ENCODE assay signal across 8 cellular contexts in the genomic region with DNA sequence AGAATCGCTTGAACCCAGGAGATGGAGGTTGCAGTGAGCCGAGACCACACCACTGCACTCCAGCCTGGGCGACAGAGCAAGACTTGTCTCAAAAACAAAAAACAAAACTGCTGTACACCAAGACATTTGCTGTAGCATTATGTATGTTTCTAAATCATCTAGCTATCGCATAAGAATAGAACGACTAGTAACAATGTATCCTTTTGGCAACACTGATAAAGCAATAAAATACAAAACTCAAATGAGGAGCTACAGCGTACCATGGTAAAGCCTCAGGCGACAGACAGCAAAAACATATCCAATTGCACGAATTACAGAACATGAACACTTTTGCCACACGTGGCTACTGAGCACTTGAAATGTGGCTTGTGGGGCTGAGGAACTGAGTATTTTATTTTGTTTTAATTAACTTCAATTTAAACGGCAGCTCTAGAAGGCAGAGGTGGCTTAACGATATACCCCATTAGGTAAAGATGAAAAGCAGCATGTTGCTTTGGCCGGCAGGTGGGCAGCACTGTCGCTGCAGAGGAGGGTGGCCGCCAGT. TPM values are rescaled to one million over a fixed set of nuclear protein-coding genes. Genes with fewer than 3 reads are reported as not detected.
A peak's percentile ranks its signal among the peaks of the same experiment; 100 is the strongest.
DNase-seq lines count a peak whose midpoint lies in the region; ATAC-seq and TF ChIP-seq lines count a peak whose summit lies in the region.

No MANE protein-coding gene starts in this region.

- no peak for ATAC-seq in SK-N-SH treated with all-trans-retinoic acid at 6 μM for 48 hours
- no peak for ATAC-seq in stimulated activated naive CD8-positive, alpha-beta T cell treated with anti-CD3 and anti-CD28 coated beads, Interleukin-15, amount 100 ng/mL, for 72 hours

- peaks cover 13% of the 10 kb centered on the region for H3F3A ChIP-seq in SK-N-SH (replicated peaks; ENCODE audit: insufficient read depth)
- H3F3A ChIP-seq in SU-DHL-6 (ENCODE audit: insufficient read depth): peaks cover 35% of the 10 kb centered on the region

- POLR2A ChIA-PET in SK-N-SH (lab: Yijun Ruan, JAX): interaction anchor here (0.7 to 0.9 kb wide), 2 partner anchors 75 to 266 kb away, joined by 3 read pairs; partner anchors contain the start of gene NCAPH2

- peaks cover 5 to 39% of the 10 kb centered on the region in 2 experiments; a peak in 2 of 4 replicates for H3K4me1 ChIP-seq in SK-N-SH (ENCODE audit: control insufficient read depth in 1 of 2, insufficient read depth in 2 of 2, low read depth in 1 of 2, low read length in 1 of 2)

- H3K4me1 Mint-ChIP-seq in stimulated activated naive CD8-positive, alpha-beta T cell treated with anti-CD3 and anti-CD28 coated beads, Interleukin-15, amount 100 ng/mL, for 72 hours: peaks cover 73% of the 10 kb centered on the region

- no peaks in the 10 kb centered on the region for H3K27me3 Mint-ChIP-seq in stimulated activated naive CD8-positive, alpha-beta T cell treated with anti-CD3 and anti-CD28 coated beads, Interleukin-15, amount 100 ng/mL, for 72 hours

- H3K9ac ChIP-seq in SK-N-SH (peak overlapping the region; percentile 84; the same call in 1 of the 2 replicates), SU-DHL-6 (ENCODE audit: low read length) (peak overlapping the region; percentile 83)

- DNase-seq in SK-N-SH: no peak
- peak; percentile 9 for DNase-seq in fibroblast of the aortic adventitia (ENCODE audit: low read depth)
- DNase-seq in stimulated activated naive CD8-positive, alpha-beta T cell treated with anti-CD3 and anti-CD28 coated beads, Interleukin-15, amount 100 ng/mL, for 72 hours: no peak
- DNase-seq in GM13976 (ENCODE audit: low spot score): no peak
- DNase-seq in GM13977 (ENCODE audit: low spot score): no peak
- no peak for DNase-seq in NCI-H2227 (lab: John Stamatoyannopoulos, UW; ENCODE audit: unreplicated experiment)

- TF ChIP-seq RAD21 in SK-N-SH (IDR thresholded peaks at IDR 0.05; ENCODE audit: low read length): no peak

- H4K20me1 ChIP-seq in SK-N-SH (ENCODE audit: insufficient read depth): peaks cover 33% of the 10 kb centered on the region
- no peaks in the 10 kb centered on the region for H4K20me1 ChIP-seq in SU-DHL-6 (ENCODE audit: low read depth, low read length)

- TF ChIP-seq CTCF in SK-N-SH (IDR thresholded peaks at IDR 0.05) (no peak), SU-DHL-6 (IDR thresholded peaks at IDR 0.05; ENCODE audit: insufficient read depth, low read length, poor library complexity, severe bottlenecking) (no peak), fibroblast of the aortic adventitia (IDR thresholded peaks at IDR 0.05; ENCODE audit: insufficient read depth, low read length) (no peak), GM13976 (IDR thresholded peaks at IDR 0.05; ENCODE audit: borderline replicate concordance, control extremely low read depth, extremely low read depth, insufficient read depth, missing control alignments) (no peak), GM13977 (IDR thresholded peaks at IDR 0.05; ENCODE audit: extremely low read depth, insufficient read depth, missing control alignments) (no peak)

- peak overlapping the region; percentile 84 to 92 for H3K4me3 ChIP-seq in SK-N-SH (ENCODE audit: low read depth in 2 of 2, low read length in 1 of 2)
- peak overlapping the region; percentile 86 for H3K4me3 ChIP-seq in SU-DHL-6 (ENCODE audit: insufficient read depth, low read length, poor library complexity, severe bottlenecking)
- peak overlapping the region; percentile 60 for H3K4me3 ChIP-seq in fibroblast of the aortic adventitia (ENCODE audit: low read depth, low read length)

- no peaks in the 10 kb centered on the region for H3K9me3 ChIP-seq in SK-N-SH
- no peaks in the 10 kb centered on the region for H3K9me3 ChIP-seq in SU-DHL-6 (ENCODE audit: insufficient read depth, low read length)

- no peaks in the 10 kb centered on the region for H3K27me3 ChIP-seq in SK-N-SH (ENCODE audit: insufficient read depth)
- no peaks in the 10 kb centered on the region for H3K27me3 ChIP-seq in SU-DHL-6 (ENCODE audit: low read length)

- H3K27ac ChIP-seq in SK-N-SH (ENCODE audit: low read depth in 2 of 2, low read length in 1 of 2) (no peak overlapping the region), SU-DHL-6 (ENCODE audit: low read depth, low read length) (peak overlapping the region; percentile 64)

- H3K79me2 ChIP-seq in SK-N-SH (ENCODE audit: insufficient read depth): peaks cover 89% of the 10 kb centered on the region
- peaks cover 54% of the 10 kb centered on the region for H3K79me2 ChIP-seq in SU-DHL-6 (ENCODE audit: insufficient read depth, low read length)

- H3K36me3 ChIP-seq in SK-N-SH (replicated peaks in 1 of 2; ENCODE audit: control insufficient read depth in 1 of 2, insufficient read depth in 2 of 2, low read length in 1 of 2) (peaks cover 3 to 22% of the 10 kb centered on the region in 2 experiments), SU-DHL-6 (ENCODE audit: low read length) (no peaks in the 10 kb centered on the region)

- H3K9me2 ChIP-seq in SK-N-SH: no peaks in the 10 kb centered on the region
- no peaks in the 10 kb centered on the region for H3K9me2 ChIP-seq in SU-DHL-6 (replicated peaks; ENCODE audit: insufficient read depth, low read length)

- H2AFZ ChIP-seq in SK-N-SH (ENCODE audit: low read depth) (no peak overlapping the region), SU-DHL-6 (ENCODE audit: low read depth, low read length, severe bottlenecking) (no peak overlapping the region)

- peak overlapping the region; percentile 99 to 100 for H3K4me3 Mint-ChIP-seq in stimulated activated naive CD8-positive, alpha-beta T cell treated with anti-CD3 and anti-CD28 coated beads, Interleukin-15, amount 100 ng/mL, for 72 hours

- H3K4me2 ChIP-seq in SK-N-SH (peak overlapping the region; percentile 85), SU-DHL-6 (ENCODE audit: low read depth, low read length, poor library complexity, severe bottlenecking) (peak overlapping the region; percentile 96)

- TF ChIP-seq EP300 in SK-N-SH (IDR thresholded peaks at IDR 0.05; ENCODE audit: borderline replicate concordance in 1 of 2, low read depth in 1 of 2, low read length in 1 of 2): no peak

- WGBS in SK-N-SH (ENCODE audit: low lambda C conversion rate): 55% methylated on average over 14 of the region's 14 CpGs

- no peaks in the 10 kb centered on the region for H3K9me3 Mint-ChIP-seq in stimulated activated naive CD8-positive, alpha-beta T cell treated with anti-CD3 and anti-CD28 coated beads, Interleukin-15, amount 100 ng/mL, for 72 hours

- H3K27ac Mint-ChIP-seq in stimulated activated naive CD8-positive, alpha-beta T cell treated with anti-CD3 and anti-CD28 coated beads, Interleukin-15, amount 100 ng/mL, for 72 hours: peak overlapping the region in 1 of 2 donors; percentile 42

- CTCF ChIA-PET in SK-N-SH (lab: Yijun Ruan, JAX): interaction anchor here (0.9 to 3.7 kb wide), 10 partner anchors 9 to 116 kb away, joined by 3 to 38 read pairs (median 4); partner anchors contain the start of genes HDAC10 and PLXNB2

- in situ Hi-C loops in GM13976 (cut with MboI; ENCODE audit: low sequenced_read_pairs, unreplicated experiment): no loop called here
- in situ Hi-C loops in GM13977 (cut with MboI; ENCODE audit: low pct_unique_long_range_greater_than_20kb, low sequenced_read_pairs, unreplicated experiment): no loop called here

TF ChIP-seq in SK-N-SH, 30 proteins besides CTCF, POLR2A, EP300 and RAD21:
- no peak for TF ChIP-seq NFIC (IDR thresholded peaks at IDR 0.05; ENCODE audit: borderline replicate concordance)
- TF ChIP-seq MEF2A (IDR thresholded peaks at IDR 0.05; ENCODE audit: borderline replicate concordance, low read depth): no peak
- peak; percentile 62; the same call in 1 of the 2 replicates for TF ChIP-seq MXI1 (IDR thresholded peaks at IDR 0.05; ENCODE audit: low read depth, low read length)

TF ChIP-seq in SK-N-SH treated with all-trans-retinoic acid at 6 μM for 48 hours, 23 proteins besides CTCF, POLR2A, EP300 and RAD21 (continues in another document):
- TF ChIP-seq, protein P1, sequence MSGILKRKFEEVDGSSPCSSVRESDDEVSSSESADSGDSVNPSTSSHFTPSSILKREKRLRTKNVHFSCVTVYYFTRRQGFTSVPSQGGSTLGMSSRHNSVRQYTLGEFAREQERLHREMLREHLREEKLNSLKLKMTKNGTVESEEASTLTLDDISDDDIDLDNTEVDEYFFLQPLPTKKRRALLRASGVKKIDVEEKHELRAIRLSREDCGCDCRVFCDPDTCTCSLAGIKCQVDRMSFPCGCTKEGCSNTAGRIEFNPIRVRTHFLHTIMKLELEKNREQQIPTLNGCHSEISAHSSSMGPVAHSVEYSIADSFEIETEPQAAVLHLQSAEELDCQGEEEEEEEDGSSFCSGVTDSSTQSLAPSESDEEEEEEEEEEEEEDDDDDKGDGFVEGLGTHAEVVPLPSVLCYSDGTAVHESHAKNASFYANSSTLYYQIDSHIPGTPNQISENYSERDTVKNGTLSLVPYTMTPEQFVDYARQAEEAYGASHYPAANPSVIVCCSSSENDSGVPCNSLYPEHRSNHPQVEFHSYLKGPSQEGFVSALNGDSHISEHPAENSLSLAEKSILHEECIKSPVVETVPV (CRISPR knock-in tag; IDR thresholded peaks at IDR 0.05): no peak

RNA-seq across cellular contexts. Expression of gene TUBGCP6, which starts 2.3 kb away (rescaled TPM):
- polyA plus RNA-seq in SK-N-SH (2012; rRNA removed): 40.4 and 42.8 TPM in 2 replicates
- polyA plus RNA-seq in SK-N-SH (2012; cell fraction: cytosol; rRNA removed): 4.9 and 9.1 TPM in 2 replicates
- polyA plus RNA-seq in SK-N-SH (2012; cell fraction: nucleus; rRNA removed): 290 and 343 TPM in 2 replicates
- 23.6 and 39.7 TPM in 2 replicates for total RNA-seq in fibroblast of the aortic adventitia (ENCODE audit: low replicate concordance)

RNA-seq across cellular contexts. Expression of gene HDAC10, which starts 8.6 kb away (rescaled TPM):
- polyA plus RNA-seq in SK-N-SH (2012; rRNA removed): 51.9 and 55.1 TPM in 2 replicates
- 6.6 and 12.2 TPM in 2 replicates for polyA plus RNA-seq in SK-N-SH (2012; cell fraction: cytosol; rRNA removed)
- polyA plus RNA-seq in SK-N-SH (2012; cell fraction: nucleus; rRNA removed): 513 and 740 TPM in 2 replicates
- total RNA-seq in fibroblast of the aortic adventitia (ENCODE audit: low replicate concordance): 15.4 and 26.7 TPM in 2 replicates

RNA-seq across cellular contexts. Expression of gene MAPK12, which starts 19.0 kb away (rescaled TPM):
- 118 TPM in 2 replicates for polyA plus RNA-seq in SK-N-SH (2012; rRNA removed)
- polyA plus RNA-seq in SK-N-SH (2012; cell fraction: cytosol; rRNA removed): 43.8 and 58.3 TPM in 2 replicates
- 480 and 590 TPM in 2 replicates for polyA plus RNA-seq in SK-N-SH (2012; cell fraction: nucleus; rRNA removed)
- 28.0 and 35.5 TPM in 2 replicates for total RNA-seq in fibroblast of the aortic adventitia (ENCODE audit: low replicate concordance)

RNA-seq across cellular contexts. Expression of gene MAPK11, which starts 27.7 kb away (rescaled TPM):
- polyA plus RNA-seq in SK-N-SH (2012; rRNA removed): 36.0 and 38.3 TPM in 2 replicates
- polyA plus RNA-seq in SK-N-SH (2012; cell fraction: cytosol; rRNA removed): 9.2 and 14.0 TPM in 2 replicates
- 182 and 260 TPM in 2 replicates for polyA plus RNA-seq in SK-N-SH (2012; cell fraction: nucleus; rRNA removed)
- total RNA-seq in fibroblast of the aortic adventitia (ENCODE audit: low replicate concordance): 3.0 and 5.8 TPM in 2 replicates

RNA-seq across cellular contexts. Expression of gene SELENOO, which starts 41.7 kb away (rescaled TPM):
- 23.3 and 26.7 TPM in 2 replicates for polyA plus RNA-seq in SK-N-SH (2012; rRNA removed)
- polyA plus RNA-seq in SK-N-SH (2012; cell fraction: cytosol; rRNA removed): 6.7 and 11.5 TPM in 2 replicates
- polyA plus RNA-seq in SK-N-SH (2012; cell fraction: nucleus; rRNA removed): 121 and 176 TPM in 2 replicates
- total RNA-seq in fibroblast of the aortic adventitia (ENCODE audit: low replicate concordance): 15.5 and 17.3 TPM in 2 replicates
